17 cellular contexts compared by ENCODE assay signal in the genomic region with DNA sequence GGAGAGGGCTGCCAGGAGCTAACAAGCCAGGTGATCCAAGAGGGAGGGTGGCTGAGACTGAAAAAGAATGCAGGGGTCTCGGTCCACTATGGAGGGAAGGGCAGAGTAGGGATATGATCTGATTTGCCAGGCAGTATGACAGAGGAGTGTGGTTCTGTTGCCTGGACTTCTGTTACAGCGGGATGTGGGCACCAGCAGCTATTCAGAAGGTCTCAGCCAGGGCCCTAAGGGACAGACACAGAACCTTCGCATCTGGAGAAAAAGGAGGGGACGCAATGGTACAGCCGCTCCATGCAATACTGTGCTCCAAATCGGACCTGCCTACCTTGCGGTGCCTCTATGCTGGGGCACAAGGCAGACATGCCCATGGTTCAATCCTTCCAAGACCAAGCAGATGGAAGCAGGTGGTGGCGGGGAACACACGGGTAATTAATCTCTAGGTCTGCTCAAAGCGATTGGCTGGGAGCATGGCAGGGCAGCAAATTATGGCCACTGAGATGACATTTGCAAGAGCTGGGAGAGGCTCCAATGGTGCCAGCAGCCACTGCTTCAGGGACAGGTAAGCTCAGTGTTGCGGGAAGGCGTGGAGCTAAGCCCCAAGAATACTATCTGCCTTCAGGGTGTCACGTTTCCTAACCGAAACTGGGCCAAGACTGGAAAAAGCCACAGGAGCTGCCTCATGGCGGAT.
"Had no signal": no experiment of that assay in that cellular context is flagged by ENCODE, and none has a peak within 500 bp of the region (broad histone marks: within the 10 kb centered on the region; RNA-seq: fewer than 3 reads in every experiment).

No MANE protein-coding gene starts in this region.

- H3K9me3 ChIP-seq: body of pancreas, ovary, thyroid gland, uterus had no signal

- H3K4me3 Mint-ChIP-seq: activated naive CD4-positive, alpha-beta T cell treated with anti-CD3 and anti-CD28 coated beads, Interleukin-2, amount 10 ng/mL, durations not matched to agents 7 days and 5 days; activated T-helper 1 cell treated with anti-CD3 and anti-CD28 coated beads, Interleukin-12 subunit alpha, Interleukin-12 subunit beta, Interleukin-2, Interleukin-4 antibody, amounts not matched to agents 30 ng/mL and 10 ng/mL and 1 ng/mL, durations not matched to agents 14 hours and 24 hours and 36 hours; immature natural killer cell; natural killer cell treated with Interleukin-12 subunit alpha and Interleukin-12 subunit beta and Interleukin-15 and Interleukin-18, amount 100 ng/mL, for 72 hours; T-helper 1 cell treated with Interleukin-12 subunit alpha and Interleukin-12 subunit beta and Interleukin-4 antibody, amounts not matched to agents 30 μg/mL and 1 μg/mL, for 36 hours had no signal

- H3K4me1 Mint-ChIP-seq: activated naive CD4-positive, alpha-beta T cell treated with anti-CD3 and anti-CD28 coated beads, Interleukin-2, amount 10 ng/mL, durations not matched to agents 7 days and 5 days had no signal

- DNase-seq: activated CD4-positive, alpha-beta T cell treated with anti-CD3 and anti-CD28 coated beads for 48 hours; activated naive CD4-positive, alpha-beta T cell treated with anti-CD3 and anti-CD28 coated beads, Interleukin-2, amount 10 ng/mL, durations not matched to agents 7 days and 5 days; amniotic stem cell; body of pancreas; central memory CD4-positive, alpha-beta T cell; dermis blood vessel endothelial cell; glutamatergic neuron; immature natural killer cell; left cardiac atrium; ovary; stimulated activated CD4-positive, alpha-beta T cell treated with anti-CD3 and anti-CD28 coated beads, Interleukin-15, amount 100 ng/mL, for 24 hours; stimulated activated CD4-positive, alpha-beta T cell treated with anti-CD3 and anti-CD28 coated beads, Interleukin-4, amount 100 ng/mL, for 24 hours; thyroid gland; uterus had no signal

- H3K4me3 ChIP-seq: body of pancreas, ovary, thyroid gland, uterus had no signal

- ATAC-seq: body of pancreas; left cardiac atrium; natural killer cell treated with Interleukin-12 subunit alpha and Interleukin-12 subunit beta and Interleukin-15 and Interleukin-18, amount 100 ng/mL, for 72 hours had no signal

- H3K36me3 ChIP-seq: ovary, thyroid gland, uterus had no signal

- H3K27ac ChIP-seq: body of pancreas, ovary, thyroid gland, uterus had no signal

- H3K36me3 Mint-ChIP-seq: natural killer cell treated with Interleukin-12 subunit alpha and Interleukin-12 subunit beta and Interleukin-15 and Interleukin-18, amount 100 ng/mL, for 72 hours had no signal

- H3K27ac Mint-ChIP-seq: activated naive CD4-positive, alpha-beta T cell treated with anti-CD3 and anti-CD28 coated beads, Interleukin-2, amount 10 ng/mL, durations not matched to agents 7 days and 5 days; activated T-helper 1 cell treated with anti-CD3 and anti-CD28 coated beads, Interleukin-12 subunit alpha, Interleukin-12 subunit beta, Interleukin-2, Interleukin-4 antibody, amounts not matched to agents 30 ng/mL and 10 ng/mL and 1 ng/mL, durations not matched to agents 14 hours and 24 hours and 36 hours; immature natural killer cell; T-helper 1 cell treated with Interleukin-12 subunit alpha and Interleukin-12 subunit beta and Interleukin-4 antibody, amounts not matched to agents 30 μg/mL and 1 μg/mL, for 36 hours had no signal

- H3K9me3 Mint-ChIP-seq: activated T-helper 1 cell treated with anti-CD3 and anti-CD28 coated beads, Interleukin-12 subunit alpha, Interleukin-12 subunit beta, Interleukin-2, Interleukin-4 antibody, amounts not matched to agents 30 ng/mL and 10 ng/mL and 1 ng/mL, durations not matched to agents 14 hours and 24 hours and 36 hours; immature natural killer cell; natural killer cell treated with Interleukin-12 subunit alpha and Interleukin-12 subunit beta and Interleukin-15 and Interleukin-18, amount 100 ng/mL, for 72 hours; T-helper 1 cell treated with Interleukin-12 subunit alpha and Interleukin-12 subunit beta and Interleukin-4 antibody, amounts not matched to agents 30 μg/mL and 1 μg/mL, for 36 hours had no signal

- H3K27me3 Mint-ChIP-seq: activated naive CD4-positive, alpha-beta T cell treated with anti-CD3 and anti-CD28 coated beads, Interleukin-2, amount 10 ng/mL, durations not matched to agents 7 days and 5 days; natural killer cell treated with Interleukin-12 subunit alpha and Interleukin-12 subunit beta and Interleukin-15 and Interleukin-18, amount 100 ng/mL, for 72 hours had no signal

- H3K27me3 ChIP-seq: body of pancreas, ovary, thyroid gland, uterus had no signal
